ENCODE assay signal across 8 cellular contexts in genomic region chr5:179699640-179700298, GRCh38. TPM values are rescaled to one million over a fixed set of nuclear protein-coding genes. Genes with fewer than 3 reads are reported as not detected.
DNase-seq lines count a peak whose midpoint lies in the region; ATAC-seq and TF ChIP-seq lines count a peak whose summit lies in the region.

No MANE protein-coding gene starts in this region.

- H3K9me3 ChIP-seq in trophoblast cell (ENCODE audit: insufficient read depth, low read depth, low read length): no peaks in the 10 kb centered on the region

- H3K36me3 Mint-ChIP-seq in activated CD4-positive, alpha-beta T cell treated with anti-CD3 and anti-CD28 coated beads, Interleukin-2, amount 10 ng/mL, durations not matched to agents 7 days and 5 days (ENCODE audit: low read depth): peaks cover 31% of the 10 kb centered on the region

- H3K9me3 Mint-ChIP-seq in activated CD4-positive, alpha-beta T cell treated with anti-CD3 and anti-CD28 coated beads, Interleukin-2, amount 10 ng/mL, durations not matched to agents 7 days and 5 days: no peaks in the 10 kb centered on the region

- H3K27me3 Mint-ChIP-seq in activated CD4-positive, alpha-beta T cell treated with anti-CD3 and anti-CD28 coated beads, Interleukin-2, amount 10 ng/mL, durations not matched to agents 7 days and 5 days: no peaks in the 10 kb centered on the region

- whole genome bisulfite sequencing in trophoblast cell (ENCODE audit: extremely low coverage, insufficient coverage, insufficient read length): no CpG with 5 or more reads among the region's 18 CpGs

- peaks cover 31% of the 10 kb centered on the region for H3K79me2 ChIP-seq in trophoblast cell (ENCODE audit: control insufficient read depth, insufficient read depth, low read length, poor library complexity)

- H4K8ac ChIP-seq in trophoblast cell (ENCODE audit: low read depth, low read length): peak overlapping the region; percentile 3

- H2AFZ ChIP-seq in trophoblast cell (ENCODE audit: insufficient read depth, low read length, poor library complexity): no peak overlapping the region

- peaks cover 15 to 18% of the 10 kb centered on the region in 2 experiments for H3K36me3 ChIP-seq in trophoblast cell (ENCODE audit: control insufficient read depth in 1 of 2, insufficient read depth in 2 of 2, low read length in 2 of 2)

- no peak overlapping the region for H2AK5ac ChIP-seq in trophoblast cell (ENCODE audit: low read length)

- ATAC-seq in HG02870 (IDR thresholded peaks at IDR 0.05; ENCODE audit: unreplicated experiment): no peak

- CTCF ChIA-PET in activated CD4-positive, alpha-beta T cell treated with anti-CD3 and anti-CD28 coated beads, Interleukin-2, amount 10 ng/mL, durations not matched to agents 7 days and 5 days (lab: Charles Lee): interaction anchor here (0.6 to 1.1 kb wide), 4 partner anchors 11 to 136 kb away, joined by 3 to 4 read pairs (median 3); no protein-coding TSS in a partner anchor

- no peak overlapping the region for H4K12ac ChIP-seq in trophoblast cell (ENCODE audit: low read depth, low read length)

- H3K4me3 Mint-ChIP-seq in activated CD4-positive, alpha-beta T cell treated with anti-CD3 and anti-CD28 coated beads, Interleukin-2, amount 10 ng/mL, durations not matched to agents 7 days and 5 days: peak overlapping the region; percentile 99

- no peak overlapping the region for H3K18ac ChIP-seq in trophoblast cell (ENCODE audit: low read length)

- H3K79me1 ChIP-seq in trophoblast cell (ENCODE audit: low read length): peaks cover 15% of the 10 kb centered on the region

- peak overlapping the region; percentile 99 for H3K14ac ChIP-seq in trophoblast cell (ENCODE audit: low read length)

- H3K4ac ChIP-seq in trophoblast cell (ENCODE audit: low read depth, low read length): peak overlapping the region; percentile 100

- H3K9ac ChIP-seq in trophoblast cell (ENCODE audit: low read length): peak overlapping the region; percentile 88

- H2BK12ac ChIP-seq in trophoblast cell (ENCODE audit: low read length): no peak overlapping the region

- H3K4me1 ChIP-seq in trophoblast cell (ENCODE audit: control insufficient read depth in 1 of 2, insufficient read depth in 2 of 2, low read length in 2 of 2): peaks cover 0 to 3% of the 10 kb centered on the region in 2 experiments

- POLR2A ChIA-PET in activated CD4-positive, alpha-beta T cell treated with anti-CD3 and anti-CD28 coated beads, Interleukin-2, amount 10 ng/mL, durations not matched to agents 7 days and 5 days (lab: Charles Lee): interaction anchor here (1.1 kb wide), 1 partner anchor 76 kb away, joined by 5 read pairs; the partner anchor contains the start of gene HNRNPH1

- no peak overlapping the region for H3K23ac ChIP-seq in trophoblast cell (ENCODE audit: low read length)

- H3K4me1 Mint-ChIP-seq in activated CD4-positive, alpha-beta T cell treated with anti-CD3 and anti-CD28 coated beads, Interleukin-2, amount 10 ng/mL, durations not matched to agents 7 days and 5 days: peaks cover 49% of the 10 kb centered on the region

- H3K27ac ChIP-seq in trophoblast cell (ENCODE audit: low read depth, low read length): no peak overlapping the region

- DNase-seq in activated CD4-positive, alpha-beta T cell treated with anti-CD3 and anti-CD28 coated beads, Interleukin-2, amount 10 ng/mL, durations not matched to agents 7 days and 5 days: peak; percentile 27
- no peak for DNase-seq in activated CD4-positive, alpha-beta T cell treated with anti-CD3 and anti-CD28 coated beads, Interleukin-2, amount 50 U/mL, for 1 hour
- DNase-seq in LHCN-M2 (ENCODE audit: low read depth) (peak; percentile 61), fibroblast of villous mesenchyme (ENCODE audit: low read depth) (peak; percentile 58), trophoblast cell (peak; percentile 13 to 48), cerebellar nuclear complex (lab: John Stamatoyannopoulos, UW) (no peak)
- DNase-seq in activated T-cell treated with anti-CD3 and anti-CD28 coated beads, Interleukin-2, amount 50 U/mL, for 1 hour: peak; percentile 30

- TF ChIP-seq CTCF in fibroblast of villous mesenchyme (IDR thresholded peaks at IDR 0.05; ENCODE audit: insufficient read depth, low read depth, low read length): no peak

- H3K4me3 ChIP-seq in fibroblast of villous mesenchyme (ENCODE audit: low read depth, low read length) (peak overlapping the region; percentile 73), trophoblast cell (ENCODE audit: low read depth, low read length) (peak overlapping the region; percentile 99)

- no peak overlapping the region for H2BK120ac ChIP-seq in trophoblast cell (ENCODE audit: insufficient read depth, low read length, poor library complexity)

- peak overlapping the region; percentile 100 for H4K91ac ChIP-seq in trophoblast cell (ENCODE audit: low read depth, low read length)

- H3K4me2 ChIP-seq in trophoblast cell (ENCODE audit: low read length): peak overlapping the region; percentile 60

- H3K27ac Mint-ChIP-seq in activated CD4-positive, alpha-beta T cell treated with anti-CD3 and anti-CD28 coated beads, Interleukin-2, amount 10 ng/mL, durations not matched to agents 7 days and 5 days: peak overlapping the region; percentile 100

- no peak overlapping the region for H2BK5ac ChIP-seq in trophoblast cell (ENCODE audit: low read depth, low read length, poor library complexity)

- H3K27me3 ChIP-seq in trophoblast cell (ENCODE audit: insufficient read depth, low read length): no peaks in the 10 kb centered on the region

RNA-seq across cellular contexts. Expression of gene CANX, which starts 1.0 kb away (rescaled TPM):
- 100 to 1,000 TPM; 369 to 418 TPM for total RNA-seq in activated CD4-positive, alpha-beta T cell treated with anti-CD3 and anti-CD28 coated beads, Interleukin-2, amount 10 ng/mL, durations not matched to agents 7 days and 5 days
- total RNA-seq in LHCN-M2 (2014; rRNA removed): 440 and 478 TPM in 2 replicates
- 425 TPM for polyA plus RNA-seq in LHCN-M2 (2012)
- 628 and 886 TPM in 2 replicates for total RNA-seq in fibroblast of villous mesenchyme
- 638 and 653 TPM in 2 replicates for polyA plus RNA-seq in trophoblast cell (2013)

RNA-seq across cellular contexts. Expression of gene CBY3, which starts 18.9 kb away (rescaled TPM):
- total RNA-seq in activated CD4-positive, alpha-beta T cell treated with anti-CD3 and anti-CD28 coated beads, Interleukin-2, amount 10 ng/mL, durations not matched to agents 7 days and 5 days: under 1 TPM; 0.35 to 0.44 TPM
- not detected in 2 replicates for total RNA-seq in LHCN-M2 (2014; rRNA removed)
- polyA plus RNA-seq in LHCN-M2 (2012): 0.21 TPM
- 0.32 TPM in 1 of 2 replicates, not detected in the other for total RNA-seq in fibroblast of villous mesenchyme
- polyA plus RNA-seq in trophoblast cell (2013): not detected in 2 replicates

RNA-seq across cellular contexts. Expression of gene MAML1, which starts 32.9 kb away (rescaled TPM):
- total RNA-seq in activated CD4-positive, alpha-beta T cell treated with anti-CD3 and anti-CD28 coated beads, Interleukin-2, amount 10 ng/mL, durations not matched to agents 7 days and 5 days: 10 to 100 TPM; 34.3 to 34.9 TPM
- total RNA-seq in LHCN-M2 (2014; rRNA removed) (10.0 and 11.7 TPM in 2 replicates), fibroblast of villous mesenchyme (12.1 and 13.9 TPM in 2 replicates)
- polyA plus RNA-seq in LHCN-M2 (2012): 8.2 TPM
- 26.2 and 29.3 TPM in 2 replicates for polyA plus RNA-seq in trophoblast cell (2013)

Comparison
In these comparisons a context has a peak if more than half of its experiments do, and no peak if none do; other contexts are left out.
1. DNase-seq: peak in activated CD4-positive, alpha-beta T cell treated with anti-CD3 and anti-CD28 coated beads, Interleukin-2, amount 10 ng/mL, durations not matched to agents 7 days and 5 days (single experiment), LHCN-M2 (single experiment), activated T-cell treated with anti-CD3 and anti-CD28 coated beads, Interleukin-2, amount 50 U/mL, for 1 hour (single experiment), fibroblast of villous mesenchyme (single experiment) and trophoblast cell (2 of 2); none in activated CD4-positive, alpha-beta T cell treated with anti-CD3 and anti-CD28 coated beads, Interleukin-2, amount 50 U/mL, for 1 hour (single experiment) and cerebellar nuclear complex (0 of 2).